In genomic region chr16:57245472-57246113, GRCh38 we compare ENCODE assay signal across 8 cellular contexts. TPM values are rescaled to one million over a fixed set of nuclear protein-coding genes. Genes with fewer than 3 reads are reported as not detected.
DNase-seq lines count a peak whose midpoint lies in the region; ATAC-seq and TF ChIP-seq lines count a peak whose summit lies in the region.

No MANE protein-coding gene starts in this region.

- peak overlapping the region; percentile 78 for H3K27ac ChIP-seq in CD4-positive, alpha-beta memory T cell (ENCODE audit: low read depth, low read length)
- H3K27ac ChIP-seq in iPS-20b (ENCODE audit: low read length) = no peak overlapping the region
- peak overlapping the region; percentile 72 to 93 (median 88) for H3K27ac ChIP-seq in spleen

- peaks cover 13 to 21% (median 18%) of the 10 kb centered on the region in 4 donors for H3K4me1 Mint-ChIP-seq in CD4-positive, alpha-beta memory T cell

- H3K27me3 Mint-ChIP-seq in CD4-positive, alpha-beta memory T cell = no peaks in the 10 kb centered on the region

- H4K20me1 ChIP-seq in Loucy (ENCODE audit: insufficient read depth, low read length, poor library complexity, severe bottlenecking) = no peaks in the 10 kb centered on the region

- in situ Hi-C loops in astrocyte of the cerebellum (cut with HindIII; ENCODE audit: low sequenced_read_pairs) = no loop called here

- H3F3A ChIP-seq in Loucy (ENCODE audit: low read depth) = no peaks in the 10 kb centered on the region

- no peaks in the 10 kb centered on the region for H3K9me3 Mint-ChIP-seq in CD4-positive, alpha-beta memory T cell

- no peaks in the 10 kb centered on the region for H3K9me2 ChIP-seq in Loucy (replicated peaks; ENCODE audit: low read depth, low read length)

- DNase-seq in CD4-positive, alpha-beta memory T cell = peak in 1 of 5 donors; percentile 7
- DNase-seq in astrocyte of the cerebellum (ENCODE audit: low read depth) = no peak
- no peak for DNase-seq in spleen
- no peak for DNase-seq in stimulated activated CD4-positive, alpha-beta T cell treated with anti-CD3 and anti-CD28 coated beads, Interleukin-4, amount 100 ng/mL, for 24 hours
- DNase-seq in dedifferentiated amniotic fluid mesenchymal stem cell (ENCODE audit: extremely low spot score) = no peak

- peak overlapping the region; percentile 81 for H3K9ac ChIP-seq in Loucy (ENCODE audit: low read depth, low read length, poor library complexity, severe bottlenecking)
- H3K9ac ChIP-seq in iPS-20b (ENCODE audit: low read depth, low read length) = peak overlapping the region; percentile 74; the same call in 1 of the 2 replicates

- CTCF ChIA-PET in CD4-positive, alpha-beta memory T cell (lab: Charles Lee; ENCODE audit: partially characterized antibody) = interaction anchor here (0.6 to 2.7 kb wide), 5 partner anchors 54 to 173 kb away, joined by 3 to 15 read pairs (median 3); no protein-coding TSS in a partner anchor

- POLR2A ChIA-PET in CD4-positive, alpha-beta memory T cell (lab: Charles Lee; ENCODE audit: partially characterized antibody) = interaction anchor here (0.9 to 2.9 kb wide), 14 partner anchors 9 to 291 kb away, joined by 3 to 25 read pairs (median 4); partner anchors contain the start of genes CCDC102A, CIAPIN1, COQ9 and PLLP

- H3K4me3 ChIP-seq in CD4-positive, alpha-beta memory T cell (ENCODE audit: low read length in 2 of 2) = peak overlapping the region; percentile 49 to 60
- H3K4me3 ChIP-seq in Loucy (ENCODE audit: low read length, poor library complexity, severe bottlenecking) = peak overlapping the region; percentile 77
- H3K4me3 ChIP-seq in astrocyte of the cerebellum (ENCODE audit: low read depth, low read length) = peak overlapping the region; percentile 78
- H3K4me3 ChIP-seq in iPS-20b (ENCODE audit: low read length) = peak overlapping the region; percentile 78
- peak overlapping the region; percentile 58 to 86 (median 74) for H3K4me3 ChIP-seq in spleen

- intact Hi-C loops in CD4-positive, alpha-beta memory T cell (cut with micrococcal nuclease) = loop anchor here (1.0 to 5.0 kb wide), 3 partner anchors 22 to 59 kb away; partner anchors contain the start of genes PLLP, PSME3IP1 and RSPRY1
- intact Hi-C loops in spleen (cut with DNase I; ENCODE audit: low total_unique reads) = no loop called here

- 4 to 7% (median 6%) methylated on average over 21 to 28 of the region's 28 CpGs for WGBS in spleen, 5 donors

- peaks cover 15% of the 10 kb centered on the region for H3K79me2 ChIP-seq in Loucy (ENCODE audit: insufficient read depth, low read length)

- H3K36me3 ChIP-seq in CD4-positive, alpha-beta memory T cell (ENCODE audit: insufficient read depth, low read length) = peaks cover 18% of the 10 kb centered on the region
- H3K36me3 ChIP-seq in Loucy (ENCODE audit: insufficient read depth, low read length) (peaks cover 6% of the 10 kb centered on the region; the same call in 1 of the 2 replicates), iPS-20b (ENCODE audit: insufficient read depth, low read depth, low read length) (peaks cover 5% of the 10 kb centered on the region), spleen (peaks cover 0 to 45% (median 26%) of the 10 kb centered on the region in 6 donors)

- peak overlapping the region; percentile 75 to 96 (median 82) for H3K4me3 Mint-ChIP-seq in CD4-positive, alpha-beta memory T cell

- peaks cover 16 to 35% of the 10 kb centered on the region in 2 donors for H3K36me3 Mint-ChIP-seq in CD4-positive, alpha-beta memory T cell

- H3K4me2 ChIP-seq in Loucy (ENCODE audit: low read depth, low read length, poor library complexity, severe bottlenecking) = peak overlapping the region; percentile 74

- TF ChIP-seq CTCF in Loucy (conservative IDR thresholded peaks at IDR 0.05; ENCODE audit: low read length) (no peak), astrocyte of the cerebellum (IDR thresholded peaks at IDR 0.05; ENCODE audit: low read depth, low read length, missing control alignments) (no peak), spleen (IDR thresholded peaks at IDR 0.05 in 8 of 11, conservative IDR thresholded peaks at IDR 0.05 in 3 of 11) (no peak)

- H3K27ac Mint-ChIP-seq in CD4-positive, alpha-beta memory T cell = peak overlapping the region; percentile 2 to 93 (median 69)

- no peak for TF ChIP-seq POLR2A in spleen (IDR thresholded peaks at IDR 0.05)

- H2AFZ ChIP-seq in Loucy (ENCODE audit: low read length) = peak overlapping the region; percentile 85

- no peaks in the 10 kb centered on the region for H3K9me3 ChIP-seq in CD4-positive, alpha-beta memory T cell (ENCODE audit: control insufficient read depth in 1 of 2, low read length in 2 of 2)
- H3K9me3 ChIP-seq in Loucy (ENCODE audit: insufficient read depth, low read depth, low read length) (no peaks in the 10 kb centered on the region), iPS-20b (ENCODE audit: insufficient read depth, low read depth, low read length) (no peaks in the 10 kb centered on the region), spleen (no peaks in the 10 kb centered on the region)

- H3K27me3 ChIP-seq in CD4-positive, alpha-beta memory T cell (ENCODE audit: insufficient read depth, low read length) = no peaks in the 10 kb centered on the region
- H3K27me3 ChIP-seq in Loucy (ENCODE audit: insufficient read depth, low read length, poor library complexity, severe bottlenecking) (no peaks in the 10 kb centered on the region), iPS-20b (ENCODE audit: insufficient read depth, low read length) (no peaks in the 10 kb centered on the region), spleen (replicated peaks in 1 of 7) (no peaks in the 10 kb centered on the region)

- H3K4me1 ChIP-seq in CD4-positive, alpha-beta memory T cell (ENCODE audit: insufficient read depth, low read length) = peaks cover 17% of the 10 kb centered on the region
- H3K4me1 ChIP-seq in Loucy (ENCODE audit: insufficient read depth, low read length, poor library complexity, severe bottlenecking) = peaks cover 14% of the 10 kb centered on the region
- no peaks in the 10 kb centered on the region; the same call in 1 of the 2 replicates for H3K4me1 ChIP-seq in iPS-20b (ENCODE audit: insufficient read depth, low read length)
- H3K4me1 ChIP-seq in spleen = peaks cover 11 to 40% (median 30%) of the 10 kb centered on the region in 6 donors

- peak; percentile 19 for ATAC-seq in GM19467 (IDR thresholded peaks at IDR 0.05; ENCODE audit: unreplicated experiment)

RNA-seq across cellular contexts. Expression of gene ARL2BP, which starts 0.5 kb away (rescaled TPM):
- total RNA-seq in CD4-positive, alpha-beta memory T cell = 10 to 100 TPM; 48.0 to 49.1 TPM
- polyA plus RNA-seq in CD4-positive, alpha-beta memory T cell = 100 to 1,000 TPM; 130 to 181 TPM
- total RNA-seq in spleen = 10 to 100 TPM; 38.0 to 84.6 (median 62.4) TPM
- 10 to 100 TPM; 30.1 to 65.1 (median 35.7) TPM for polyA plus RNA-seq in spleen

RNA-seq across cellular contexts. Expression of gene PLLP, which starts 38.9 kb away (rescaled TPM):
- total RNA-seq in CD4-positive, alpha-beta memory T cell = 1 to 10 TPM; 1.6 to 2.4 TPM
- polyA plus RNA-seq in CD4-positive, alpha-beta memory T cell = 1 to 10 TPM; 1.6 to 2.2 TPM
- 10 to 100 TPM in 6 of 7 donors, 1 to 10 TPM in 1; 9.6 to 53.1 (median 29.1) TPM for total RNA-seq in spleen
- 10 to 100 TPM in 1 of 3 donors, 1 to 10 TPM in 2; 4.7 to 19.1 (median 7.0) TPM for polyA plus RNA-seq in spleen

RNA-seq across cellular contexts. Expression of gene RSPRY1, which starts 59.5 kb away (rescaled TPM):
- 10 to 100 TPM; 32.8 to 38.0 TPM for total RNA-seq in CD4-positive, alpha-beta memory T cell
- 10 to 100 TPM; 28.5 to 34.0 TPM for polyA plus RNA-seq in CD4-positive, alpha-beta memory T cell
- 10 to 100 TPM; 28.4 to 38.8 (median 31.1) TPM for total RNA-seq in spleen
- polyA plus RNA-seq in spleen = 1 to 10 TPM; 7.3 to 9.1 (median 8.3) TPM

RNA-seq across cellular contexts. Expression of gene PSME3IP1, which starts 59.8 kb away (rescaled TPM):
- 100 to 1,000 TPM; 147 to 157 TPM for total RNA-seq in CD4-positive, alpha-beta memory T cell
- polyA plus RNA-seq in CD4-positive, alpha-beta memory T cell = 10 to 100 TPM; 59.9 to 64.5 TPM
- total RNA-seq in spleen = 100 to 1,000 TPM in 3 of 7 donors, 10 to 100 TPM in 4; 75.8 to 128 (median 99.8) TPM
- 10 to 100 TPM; 64.6 to 92.3 (median 66.7) TPM for polyA plus RNA-seq in spleen
